ENCODE assay signal across 8 cellular contexts in the genomic region with DNA sequence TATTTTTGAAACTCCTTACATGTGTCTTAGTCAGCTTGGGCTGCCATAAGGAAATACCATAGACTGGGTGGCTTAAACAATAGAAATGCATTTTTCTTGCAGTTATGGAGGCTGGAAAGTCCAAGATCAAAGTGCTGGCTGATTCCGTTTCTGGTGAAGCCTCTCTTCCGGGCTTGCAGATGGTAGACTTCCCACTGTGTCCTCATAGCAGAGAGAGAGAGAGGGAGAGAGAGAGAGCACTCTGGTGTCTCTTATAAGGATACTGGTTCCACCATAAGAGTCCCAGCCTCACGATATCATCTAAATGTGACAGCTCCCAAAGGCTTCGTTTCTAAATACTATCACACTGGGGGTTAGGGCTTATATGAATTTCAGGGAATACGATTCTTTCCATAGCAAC. TPM values are rescaled to one million over a fixed set of nuclear protein-coding genes. Genes with fewer than 3 reads are reported as not detected.
A peak's percentile ranks its signal among the peaks of the same experiment; 100 is the strongest.
DNase-seq lines count a peak whose midpoint lies in the region; ATAC-seq and TF ChIP-seq lines count a peak whose summit lies in the region.

No MANE protein-coding gene starts in this region.

- no peaks in the 10 kb centered on the region for H3K9me3 Mint-ChIP-seq in CD8-positive, alpha-beta memory T cell
- H3K9me3 Mint-ChIP-seq in HFFc6, result no peaks in the 10 kb centered on the region
- no peaks in the 10 kb centered on the region for H3K9me3 Mint-ChIP-seq in activated CD4-positive, alpha-beta memory T cell treated with anti-CD3 and anti-CD28 coated beads, Interleukin-2, amount 10 ng/mL, durations not matched to agents 7 days and 5 days

- peaks cover 3 to 7% of the 10 kb centered on the region in 2 donors for H3K27me3 Mint-ChIP-seq in CD8-positive, alpha-beta memory T cell
- no peaks in the 10 kb centered on the region; the same call in 1 of the 2 replicates for H3K27me3 Mint-ChIP-seq in HFFc6 (ENCODE audit: insufficient read depth)
- H3K27me3 Mint-ChIP-seq in activated CD4-positive, alpha-beta memory T cell treated with anti-CD3 and anti-CD28 coated beads, Interleukin-2, amount 10 ng/mL, durations not matched to agents 7 days and 5 days, result peaks cover 11% of the 10 kb centered on the region

- peaks cover 12 to 18% (median 15%) of the 10 kb centered on the region in 3 donors for H3K4me1 Mint-ChIP-seq in CD8-positive, alpha-beta memory T cell
- peaks cover 16% of the 10 kb centered on the region; the same call in 1 of the 2 replicates for H3K4me1 Mint-ChIP-seq in HFFc6 (ENCODE audit: low read depth)
- peaks cover 14% of the 10 kb centered on the region for H3K4me1 Mint-ChIP-seq in activated CD4-positive, alpha-beta memory T cell treated with anti-CD3 and anti-CD28 coated beads, Interleukin-2, amount 10 ng/mL, durations not matched to agents 7 days and 5 days

- CTCF ChIA-PET in CD8-positive, alpha-beta memory T cell (lab: Charles Lee), result interaction anchor here (0.8 to 10.8 kb wide), 10 partner anchors 9 to 1107 kb away, joined by 3 to 106 read pairs (median 5); no protein-coding TSS in a partner anchor
- CTCF ChIA-PET in activated CD4-positive, alpha-beta memory T cell treated with anti-CD3 and anti-CD28 coated beads, Interleukin-2, amount 10 ng/mL, durations not matched to agents 7 days and 5 days (lab: Charles Lee), result interaction anchor here (0.6 to 12.4 kb wide), 12 partner anchors 9 to 515 kb away, joined by 3 to 312 read pairs (median 6); no protein-coding TSS in a partner anchor

- peak overlapping the region; percentile 92 for H3K4me3 ChIP-seq in CD8-positive, alpha-beta memory T cell (ENCODE audit: low read length)
- peak overlapping the region; percentile 51 for H3K4me3 ChIP-seq in lower lobe of right lung

- H3K27ac Mint-ChIP-seq in CD8-positive, alpha-beta memory T cell, result peak overlapping the region in 6 of 8 donors; percentile 41 to 94 (median 90)
- no peak overlapping the region for H3K27ac Mint-ChIP-seq in HFFc6
- H3K27ac Mint-ChIP-seq in activated CD4-positive, alpha-beta memory T cell treated with anti-CD3 and anti-CD28 coated beads, Interleukin-2, amount 10 ng/mL, durations not matched to agents 7 days and 5 days, result no peak overlapping the region

- no peak for TF ChIP-seq CTCF in HFFc6 (IDR thresholded peaks at IDR 0.05)
- TF ChIP-seq CTCF in lower lobe of right lung (IDR thresholded peaks at IDR 0.05), result no peak

- H3K9me3 ChIP-seq in CD8-positive, alpha-beta memory T cell (ENCODE audit: low read length), result no peaks in the 10 kb centered on the region
- H3K9me3 ChIP-seq in lower lobe of right lung, result no peaks in the 10 kb centered on the region

- no peak overlapping the region for H3K27ac ChIP-seq in CD8-positive, alpha-beta memory T cell (ENCODE audit: low read depth, low read length)
- H3K27ac ChIP-seq in lower lobe of right lung, result peak overlapping the region; percentile 42

- H3K36me3 Mint-ChIP-seq in CD8-positive, alpha-beta memory T cell, result peaks cover 0 to 3% (median 0%) of the 10 kb centered on the region in 3 donors
- no peaks in the 10 kb centered on the region for H3K36me3 Mint-ChIP-seq in HFFc6 (ENCODE audit: low read depth)
- no peaks in the 10 kb centered on the region for H3K36me3 Mint-ChIP-seq in activated CD4-positive, alpha-beta memory T cell treated with anti-CD3 and anti-CD28 coated beads, Interleukin-2, amount 10 ng/mL, durations not matched to agents 7 days and 5 days (ENCODE audit: low read depth)

- no peaks in the 10 kb centered on the region for H3K27me3 ChIP-seq in CD8-positive, alpha-beta memory T cell (ENCODE audit: insufficient read depth, low read length, poor library complexity, severe bottlenecking)
- no peaks in the 10 kb centered on the region for H3K27me3 ChIP-seq in lower lobe of right lung (ENCODE audit: low read depth)

- POLR2A ChIA-PET in CD8-positive, alpha-beta memory T cell (lab: Charles Lee), result no interaction called here
- POLR2A ChIA-PET in activated CD4-positive, alpha-beta memory T cell treated with anti-CD3 and anti-CD28 coated beads, Interleukin-2, amount 10 ng/mL, durations not matched to agents 7 days and 5 days (lab: Charles Lee), result interaction anchor here (1.1 kb wide), 1 partner anchor 319 kb away, joined by 8 read pairs; no protein-coding TSS in a partner anchor

- H3K36me3 ChIP-seq in CD8-positive, alpha-beta memory T cell (ENCODE audit: insufficient read depth, low read length), result no peaks in the 10 kb centered on the region
- H3K36me3 ChIP-seq in lower lobe of right lung, result no peaks in the 10 kb centered on the region

- ATAC-seq in lower lobe of right lung (peak in 1 of 2 donors; percentile 52), HG02763 (IDR thresholded peaks at IDR 0.05; ENCODE audit: unreplicated experiment) (no peak)

- peak in 1 of 5 donors; percentile 2 for DNase-seq in CD8-positive, alpha-beta memory T cell
- DNase-seq in HFFc6, result no peak
- DNase-seq in activated CD4-positive, alpha-beta memory T cell treated with anti-CD3 and anti-CD28 coated beads, Interleukin-2, amount 10 ng/mL, durations not matched to agents 7 days and 5 days, result no peak
- no peak for DNase-seq in lower lobe of right lung
- no peak for DNase-seq in activated effector memory CD4-positive, alpha-beta T cell treated with Interleukin-2 at 50 U/mL for 16 hours
- DNase-seq in activated CD4-positive, alpha-beta T cell treated with anti-CD3 and anti-CD28 coated beads, Interleukin-2, amount 50 U/mL, for 1 hour, result no peak
- DNase-seq in iPS-NIHi7 (ENCODE audit: extremely low spot score), result no peak

- peaks cover 10% of the 10 kb centered on the region for H3K4me1 ChIP-seq in CD8-positive, alpha-beta memory T cell (ENCODE audit: insufficient read depth, low read length)
- peaks cover 10% of the 10 kb centered on the region for H3K4me1 ChIP-seq in lower lobe of right lung

- intact Hi-C loops in lower lobe of right lung (cut with DNase I), result loop anchor here (5.0 kb wide), 1 partner anchor 518 kb away; no protein-coding TSS in a partner anchor

- peak overlapping the region; percentile 86 to 98 (median 97) for H3K4me3 Mint-ChIP-seq in CD8-positive, alpha-beta memory T cell
- peak overlapping the region; percentile 86 for H3K4me3 Mint-ChIP-seq in HFFc6
- H3K4me3 Mint-ChIP-seq in activated CD4-positive, alpha-beta memory T cell treated with anti-CD3 and anti-CD28 coated beads, Interleukin-2, amount 10 ng/mL, durations not matched to agents 7 days and 5 days, result peak overlapping the region; percentile 99

RNA-seq across cellular contexts. Expression of a gene that starts 39.7 kb away (rescaled TPM):
- not detected for total RNA-seq in CD8-positive, alpha-beta memory T cell
- not detected for polyA plus RNA-seq in CD8-positive, alpha-beta memory T cell
- under 1 TPM in 3 of 6 experiments, not detected in 3; 0.03 to 0.07 (median 0.03) TPM for total RNA-seq in HFFc6 (2021; fragmentation: NEBNext Ultra II Directional; extraction: Animal tissue kit (Norgen Biotek cat#: 25700))
- under 1 TPM; 0.15 to 0.65 TPM for total RNA-seq in activated CD4-positive, alpha-beta memory T cell treated with anti-CD3 and anti-CD28 coated beads, Interleukin-2, amount 10 ng/mL, durations not matched to agents 7 days and 5 days
- total RNA-seq in lower lobe of right lung, result 8.2 TPM

Comparison
In these comparisons a context has a peak if more than half of its experiments do, and no peak if none do; other contexts are left out.
1. H3K27ac Mint-ChIP-seq: peak in CD8-positive, alpha-beta memory T cell (6 of 8); none in HFFc6 (single experiment) and activated CD4-positive, alpha-beta memory T cell treated with anti-CD3 and anti-CD28 coated beads, Interleukin-2, amount 10 ng/mL, durations not matched to agents 7 days and 5 days (single experiment).
2. Peak in every context shown above with its lines, with median percentiles within 50 percentile points of each other: H3K4me3 Mint-ChIP-seq.